In the genomic region with DNA sequence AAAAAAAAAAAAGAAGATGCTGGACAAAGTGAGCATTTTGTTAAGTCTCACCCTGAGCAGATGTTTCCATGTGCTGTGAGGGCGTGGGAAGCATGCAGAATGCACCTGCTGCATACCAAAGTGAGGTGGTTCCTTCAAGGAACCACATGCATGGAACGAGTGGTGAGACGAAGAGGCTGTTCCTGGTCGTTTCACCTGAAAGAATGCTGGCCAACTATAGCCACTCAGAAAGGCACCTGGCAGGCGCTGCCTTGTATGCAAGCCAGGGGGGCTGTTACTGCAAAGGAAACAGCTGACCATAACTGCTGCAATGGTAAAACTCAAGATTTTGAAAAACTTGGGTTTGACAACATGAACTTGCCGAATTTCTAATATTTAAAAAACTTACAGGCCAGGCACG, we compare ENCODE assay signal across 21 cellular contexts. TPM values are rescaled to one million over a fixed set of nuclear protein-coding genes. Genes with fewer than 3 reads are reported as not detected.
DNase-seq lines count a peak whose midpoint lies in the region; ATAC-seq and TF ChIP-seq lines count a peak whose summit lies in the region.
"Had no signal": no experiment of that assay in that cellular context is flagged by ENCODE, and none has a peak within 500 bp of the region (broad histone marks: within the 10 kb centered on the region; RNA-seq: fewer than 3 reads in every experiment).

No MANE protein-coding gene starts in this region.

- no peaks in the 10 kb centered on the region for H3K9me3 ChIP-seq in H9 (ENCODE audit: control insufficient read depth, low read depth, low read length)
- H3K9me3 ChIP-seq in RWPE2 (ENCODE audit: severe bottlenecking): no peaks in the 10 kb centered on the region
- H3K9me3 ChIP-seq in upper lobe of right lung: no peaks in the 10 kb centered on the region

- H2BK12ac ChIP-seq in H9 (ENCODE audit: insufficient read length, low read depth, low read length): no peak overlapping the region

- no peak overlapping the region for H3K56ac ChIP-seq in H9 (ENCODE audit: insufficient read length, low read depth, low read length)

- no peak overlapping the region for H4K91ac ChIP-seq in H9 (ENCODE audit: insufficient read length, low read depth, low read length)

- no peak overlapping the region for H3K23ac ChIP-seq in H9 (ENCODE audit: insufficient read length, low read depth, low read length)

- H3K14ac ChIP-seq in H9 (ENCODE audit: insufficient read depth, low read length): no peak overlapping the region

- H4K20me1 ChIP-seq in H9 (ENCODE audit: control insufficient read depth, insufficient read depth, insufficient read length): no peaks in the 10 kb centered on the region

- H2AK5ac ChIP-seq in H9 (ENCODE audit: insufficient read length, low read length): no peak overlapping the region

- H3K4me3 Mint-ChIP-seq in H9: no peak overlapping the region
- H3K4me3 Mint-ChIP-seq in osteocyte (ENCODE audit: unreplicated experiment): no peak overlapping the region
- H3K4me3 Mint-ChIP-seq: CD14-positive monocyte; CD4-positive, alpha-beta T cell; CD8-positive, alpha-beta memory T cell; HFFc6 had no signal

- ATAC-seq in RWPE2 (ENCODE audit: low read depth) (no peak), upper lobe of right lung (no peak)
- ATAC-seq in stimulated activated naive CD8-positive, alpha-beta T cell treated with anti-CD3 and anti-CD28 coated beads, Interleukin-15, Interleukin-2, amounts not matched to agents 100 U/mL and 50 U/mL, for 24 hours: no peak
- ATAC-seq: GM12878 had no signal

- peaks cover 9% of the 10 kb centered on the region; the same call in 1 of the 2 replicates for H3K79me2 ChIP-seq in H9 (ENCODE audit: insufficient read depth, low read length)

- H3K9ac ChIP-seq in H9 (ENCODE audit: extremely low read depth, insufficient read length, low read length): no peak overlapping the region
- H3K9ac ChIP-seq: BLaER1 treated with 17β-estradiol and CSF1 and Interleukin-3, amounts not matched to agents 10 nM and 100 nM; GM23248 had no signal

- no peak overlapping the region for H4K8ac ChIP-seq in H9 (replicated peaks; ENCODE audit: insufficient read length, low read depth, low read length)

- H2BK5ac ChIP-seq in H9 (ENCODE audit: insufficient read length, low read length): no peak overlapping the region

- H3K9me3 Mint-ChIP-seq in H9 (peaks cover 6 to 10% of the 10 kb centered on the region in 2 experiments; a peak in 4 of 5 replicates), osteocyte (ENCODE audit: unreplicated experiment) (no peaks in the 10 kb centered on the region)
- H3K9me3 Mint-ChIP-seq: CD4-positive, alpha-beta T cell had no signal

- WGBS in H9 (ENCODE audit: extremely low coverage, insufficient read length, low lambda C conversion rate): no CpG with 5 or more reads among the region's 7 CpGs

- no peak overlapping the region for H2BK20ac ChIP-seq in H9 (ENCODE audit: low read depth, low read length, poor library complexity, severe bottlenecking)

- peaks cover 8% of the 10 kb centered on the region for H3K79me1 ChIP-seq in H9 (ENCODE audit: insufficient read depth, low read depth, low read length, poor library complexity, severe bottlenecking)

- H3K4ac ChIP-seq in H9 (ENCODE audit: low read depth, low read length): no peak overlapping the region

- H3K4me1 ChIP-seq in H9 (ENCODE audit: insufficient read depth, low read length) (no peaks in the 10 kb centered on the region), RWPE2 (ENCODE audit: insufficient read depth, poor library complexity, severe bottlenecking) (no peaks in the 10 kb centered on the region), upper lobe of right lung (no peaks in the 10 kb centered on the region)
- H3K4me1 ChIP-seq: BE2C; BLaER1 treated with 17β-estradiol and CSF1 and Interleukin-3, amounts not matched to agents 10 nM and 100 nM; HAP-1 had no signal

- H3K27me3 Mint-ChIP-seq in H9 (ENCODE audit: low read depth) (no peaks in the 10 kb centered on the region), osteocyte (ENCODE audit: unreplicated experiment) (no peaks in the 10 kb centered on the region)
- H3K27me3 Mint-ChIP-seq: CD4-positive, alpha-beta T cell; CD8-positive, alpha-beta memory T cell had no signal

- H3K27ac Mint-ChIP-seq in H9 (no peak overlapping the region), osteocyte (ENCODE audit: unreplicated experiment) (no peak overlapping the region)
- H3K27ac Mint-ChIP-seq: CD14-positive monocyte; CD4-positive, alpha-beta T cell; CD8-positive, alpha-beta memory T cell; HFFc6 had no signal

- H3K36me3 ChIP-seq in RWPE2 (ENCODE audit: low read depth) (peaks cover 76% of the 10 kb centered on the region), upper lobe of right lung (peaks cover 74% of the 10 kb centered on the region)

- no peak overlapping the region for H4K5ac ChIP-seq in H9 (ENCODE audit: insufficient read length, low read depth, low read length)

- H3K4me1 Mint-ChIP-seq in H9 (no peaks in the 10 kb centered on the region), osteocyte (ENCODE audit: unreplicated experiment) (peaks cover 5% of the 10 kb centered on the region)
- H3K4me1 Mint-ChIP-seq: CD14-positive monocyte had no signal

- peaks cover 58 to 74% (median 69%) of the 10 kb centered on the region in 3 experiments for H3K36me3 Mint-ChIP-seq in H9 (ENCODE audit: insufficient read depth in 1 of 3, low read depth in 3 of 3)
- peaks cover 45% of the 10 kb centered on the region for H3K36me3 Mint-ChIP-seq in osteocyte (ENCODE audit: unreplicated experiment)

- no peaks in the 10 kb centered on the region for H3K27me3 ChIP-seq in H9 (ENCODE audit: insufficient read depth, low read length)
- H3K27me3 ChIP-seq in RWPE2 (ENCODE audit: insufficient read depth, poor library complexity, severe bottlenecking): no peaks in the 10 kb centered on the region
- no peaks in the 10 kb centered on the region for H3K27me3 ChIP-seq in upper lobe of right lung
- H3K27me3 ChIP-seq: BE2C; BLaER1 treated with 17β-estradiol and CSF1 and Interleukin-3, amounts not matched to agents 10 nM and 100 nM had no signal

- no peaks in the 10 kb centered on the region for H3K23me2 ChIP-seq in H9 (ENCODE audit: insufficient read length, low read depth, low read length, poor library complexity, severe bottlenecking)

- intact Hi-C loops in upper lobe of right lung (cut with DNase I): no loop called here

- no peak overlapping the region for H3K4me2 ChIP-seq in H9 (ENCODE audit: insufficient read depth, insufficient read length, low read length)
- H3K4me2 ChIP-seq: BLaER1 treated with 17β-estradiol and CSF1 and Interleukin-3, amounts not matched to agents 10 nM and 100 nM had no signal

- H2BK15ac ChIP-seq in H9 (ENCODE audit: low read depth, low read length): no peak overlapping the region

- no peak overlapping the region for H3K18ac ChIP-seq in H9 (ENCODE audit: insufficient read length, low read depth, low read length)

- no peak overlapping the region for H3T11ph ChIP-seq in H9 (ENCODE audit: low read length)

- TF ChIP-seq CTCF in H9 (conservative IDR thresholded peaks at IDR 0.05) (no peak), RWPE2 (IDR thresholded peaks at IDR 0.05; ENCODE audit: poor library complexity, severe bottlenecking) (no peak), osteocyte (IDR thresholded peaks at IDR 0.05) (no peak), upper lobe of right lung (IDR thresholded peaks at IDR 0.05) (no peak)

- no peak overlapping the region for H2BK120ac ChIP-seq in H9 (ENCODE audit: low read depth, low read length, poor library complexity, severe bottlenecking)

- H3K4me3 ChIP-seq in RWPE2 (ENCODE audit: severe bottlenecking): no peak overlapping the region
- no peak overlapping the region for H3K4me3 ChIP-seq in upper lobe of right lung
- H3K4me3 ChIP-seq: BLaER1 treated with 17β-estradiol and CSF1 and Interleukin-3, amounts not matched to agents 10 nM and 100 nM; GM12878; GM23248; HAP-1 had no signal

- DNase-seq in H9 (peak; percentile 16), RWPE2 (ENCODE audit: low spot score) (peak; percentile 4), osteocyte (ENCODE audit: extremely low spot score, unreplicated experiment) (peak; percentile 44), upper lobe of right lung (peak; percentile 19), occipital lobe (lab: John Stamatoyannopoulos, UW) (no peak), A172 (ENCODE audit: low spot score) (no peak)
- no peak for DNase-seq in stimulated activated naive CD8-positive, alpha-beta T cell treated with anti-CD3 and anti-CD28 coated beads, Interleukin-15, Interleukin-2, amounts not matched to agents 100 U/mL and 50 U/mL, for 24 hours
- DNase-seq: AML-193; BE2C; CD4-positive, alpha-beta T cell; CD8-positive, alpha-beta memory T cell; DMS 273 treated with DMSO at 0.1 percent for 48 hours; DMS79; EL; GDM1; GM23248; HFFc6 had no signal

- H3K27ac ChIP-seq in H9 (ENCODE audit: insufficient read length, low read depth, low read length) (no peak overlapping the region), RWPE2 (ENCODE audit: poor library complexity, severe bottlenecking) (no peak overlapping the region), upper lobe of right lung (no peak overlapping the region)
- H3K27ac ChIP-seq: BLaER1 treated with 17β-estradiol and CSF1 and Interleukin-3, amounts not matched to agents 10 nM and 100 nM; GM23248 had no signal

- no peak overlapping the region for H2AFZ ChIP-seq in H9 (ENCODE audit: low read length)
- H2AFZ ChIP-seq: GM23248 had no signal

RNA-seq across cellular contexts. Expression of gene MIER2, which starts 14.7 kb away (rescaled TPM):
- 60.5 TPM in 2 replicates for total RNA-seq in H9 (2021)
- total RNA-seq in osteocyte: 31.6 and 35.9 TPM in 2 replicates
- 43.1 TPM for total RNA-seq in upper lobe of right lung
- 5.3 TPM for total RNA-seq in occipital lobe
- 11.9 and 23.2 TPM in 2 replicates for total RNA-seq in A172 (2014; rRNA removed; shearing (Covaris generic))

RNA-seq across cellular contexts. Expression of gene PLPP2, which starts 38.7 kb away (rescaled TPM):
- total RNA-seq in H9 (2021) (143 and 152 TPM in 2 replicates), osteocyte (1.5 and 1.9 TPM in 2 replicates), upper lobe of right lung (5.7 TPM), occipital lobe (0.62 TPM)
- 176 and 203 TPM in 2 replicates for total RNA-seq in A172 (2014; rRNA removed; shearing (Covaris generic))
- total RNA-seq: CD8-positive, alpha-beta memory T cell had no signal

Comparison
In these comparisons a context has a peak if more than half of its experiments do, and no peak if none do; other contexts are left out.
1. DNase-seq: peak in H9 (single experiment), RWPE2 (single experiment), osteocyte (single experiment) and upper lobe of right lung (single experiment); none in stimulated activated naive CD8-positive, alpha-beta T cell treated with anti-CD3 and anti-CD28 coated beads, Interleukin-15, Interleukin-2, amounts not matched to agents 100 U/mL and 50 U/mL, for 24 hours (single experiment), occipital lobe (single experiment) and A172 (single experiment).
2. RNA of gene PLPP2, which starts 38.7 kb away (total RNA-seq): 176 to 203 TPM in A172 and 143 to 152 TPM in H9; 5.7 TPM in upper lobe of right lung (single experiment), 1.5 to 1.9 TPM in osteocyte and 0.62 TPM in occipital lobe (single experiment); every median in the first group is over 10 times any median in the second.